9 cellular contexts compared by ENCODE assay signal in the genomic region with DNA sequence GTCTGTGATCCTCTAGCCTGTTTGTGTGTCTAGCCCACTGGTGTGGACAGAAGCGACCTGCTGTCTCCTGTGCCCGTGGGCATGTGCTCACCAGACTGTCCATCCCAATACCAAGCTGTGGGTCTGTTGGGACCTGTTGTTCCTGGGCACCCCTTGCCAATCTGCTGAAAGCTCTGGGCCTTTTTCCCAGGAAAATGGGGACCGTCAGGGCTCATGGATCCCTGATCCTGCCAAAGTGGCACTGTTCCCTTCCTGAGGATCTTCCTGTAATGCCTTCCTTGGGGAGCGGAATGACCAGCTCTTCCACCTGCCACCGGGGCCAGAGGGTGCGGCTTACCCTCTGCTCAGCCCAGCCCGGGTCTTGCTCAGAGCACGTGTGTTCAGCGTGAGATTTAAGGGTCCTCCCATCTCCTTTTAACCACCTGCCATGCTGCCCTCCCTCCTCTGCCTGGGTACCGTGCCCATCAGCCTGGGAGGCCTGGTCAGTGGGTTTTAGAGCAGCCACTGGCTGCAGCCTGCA. TPM values are rescaled to one million over a fixed set of nuclear protein-coding genes. Genes with fewer than 3 reads are reported as not detected.
A peak's percentile ranks its signal among the peaks of the same experiment; 100 is the strongest.
DNase-seq lines count a peak whose midpoint lies in the region; ATAC-seq and TF ChIP-seq lines count a peak whose summit lies in the region.
"Had no signal": no experiment of that assay in that cellular context is flagged by ENCODE, and none has a peak within 500 bp of the region (broad histone marks: within the 10 kb centered on the region; RNA-seq: fewer than 3 reads in every experiment).

No MANE protein-coding gene starts in this region.

- H4K91ac ChIP-seq in neuronal stem cell (ENCODE audit: low read depth, low read length, poor library complexity): peak overlapping the region; percentile 96

- H3K4me2 ChIP-seq in PC-3 (ENCODE audit: low read length): peak overlapping the region; percentile 55
- H3K4me2 ChIP-seq in neuronal stem cell (ENCODE audit: insufficient read depth, low read length, poor library complexity, severe bottlenecking): no peak overlapping the region

- peak overlapping the region; percentile 51 for H3K27ac ChIP-seq in CD4-positive, alpha-beta memory T cell (ENCODE audit: low read depth, low read length)
- H3K27ac ChIP-seq in PC-3 (ENCODE audit: low read length) (peak overlapping the region; percentile 98), dorsolateral prefrontal cortex (peak overlapping the region; percentile 15 to 98 (median 90)), neuronal stem cell (replicated peaks; ENCODE audit: low read length) (peak overlapping the region; percentile 93)

- H3K14ac ChIP-seq in neuronal stem cell (ENCODE audit: low read length): peak overlapping the region; percentile 95

- no peaks in the 10 kb centered on the region for H3K36me3 Mint-ChIP-seq in CD4-positive, alpha-beta memory T cell

- peak overlapping the region in 6 of 8 donors; percentile 52 to 88 (median 68) for H3K4me3 Mint-ChIP-seq in CD4-positive, alpha-beta memory T cell

- peaks cover 56% of the 10 kb centered on the region for H3K4me1 ChIP-seq in CD4-positive, alpha-beta memory T cell (ENCODE audit: insufficient read depth, low read length)
- H3K4me1 ChIP-seq in PC-3 (ENCODE audit: insufficient read depth, low read length): peaks cover 53% of the 10 kb centered on the region
- peaks cover 50 to 61% of the 10 kb centered on the region in 2 donors for H3K4me1 ChIP-seq in neuronal stem cell (ENCODE audit: control insufficient read depth in 2 of 2, insufficient read depth in 1 of 2, low read depth in 1 of 2, low read length in 2 of 2)

- no peak overlapping the region for H4K8ac ChIP-seq in neuronal stem cell (ENCODE audit: low read depth, low read length)

- no peak overlapping the region for H3K4me3 ChIP-seq in CD4-positive, alpha-beta memory T cell (ENCODE audit: low read length in 2 of 2)
- H3K4me3 ChIP-seq in PC-3 (ENCODE audit: low read length) (no peak overlapping the region), dorsolateral prefrontal cortex (peak overlapping the region in 7 of 59 donors; percentile 0 to 41 (median 20)), neuronal stem cell (ENCODE audit: low read length in 2 of 2) (no peak overlapping the region)

- peaks cover 24 to 56% (median 38%) of the 10 kb centered on the region in 4 donors for H3K4me1 Mint-ChIP-seq in CD4-positive, alpha-beta memory T cell

- H2BK120ac ChIP-seq in neuronal stem cell (ENCODE audit: low read depth, low read length): peak overlapping the region; percentile 12

- intact Hi-C loops in CD4-positive, alpha-beta memory T cell (cut with micrococcal nuclease): loop anchor here (10.0 kb wide), 1 partner anchor 831 kb away; a partner anchor contains a TSS
- intact Hi-C loops in PC-3 (cut with micrococcal nuclease): no loop called here
- intact Hi-C loops in dorsolateral prefrontal cortex (cut with DNase I): loop anchor here in 1 of 2 donors (2.0 kb wide), 1 partner anchor 59 kb away; a partner anchor contains a TSS

- peaks cover 0 to 1% (median 0%) of the 10 kb centered on the region in 8 donors for H3K9me3 Mint-ChIP-seq in CD4-positive, alpha-beta memory T cell

- no TSS peak for BruUV-seq in PC-3 (replicated peaks; lab: Mats Ljungman, UMichigan)

- H3K18ac ChIP-seq in neuronal stem cell (ENCODE audit: low read length): peak overlapping the region; percentile 82

- peak overlapping the region; percentile 70 for H2AK5ac ChIP-seq in neuronal stem cell (ENCODE audit: low read depth, low read length)

- no peaks in the 10 kb centered on the region for H3K9me2 ChIP-seq in PC-3 (replicated peaks; ENCODE audit: low read length)

- H3F3A ChIP-seq in PC-3 (ENCODE audit: low read length, unreplicated experiment): peaks cover 3% of the 10 kb centered on the region

- no peaks in the 10 kb centered on the region for H4K20me1 ChIP-seq in PC-3 (ENCODE audit: low read length)

- H3K23ac ChIP-seq in neuronal stem cell (ENCODE audit: low read depth, low read length, poor library complexity): peak overlapping the region; percentile 1

- no CpG with 5 or more reads among the region's 10 CpGs for WGBS in neuronal stem cell (ENCODE audit: extremely low coverage in 2 of 2, insufficient read length in 2 of 2, insufficient replicate concordance in 1 of 2), 2 donors

- no peaks in the 10 kb centered on the region for H3K79me2 ChIP-seq in PC-3 (ENCODE audit: low read length)

- no peaks in the 10 kb centered on the region for H3K9me3 ChIP-seq in CD4-positive, alpha-beta memory T cell (ENCODE audit: control insufficient read depth in 1 of 2, low read length in 2 of 2)
- H3K9me3 ChIP-seq in PC-3 (ENCODE audit: low read length) (no peaks in the 10 kb centered on the region), neuronal stem cell (replicated peaks in 1 of 2; ENCODE audit: control insufficient read depth in 2 of 2, insufficient read depth in 1 of 2, low read depth in 1 of 2, low read length in 2 of 2) (no peaks in the 10 kb centered on the region)

- H3K27me3 ChIP-seq in CD4-positive, alpha-beta memory T cell (ENCODE audit: insufficient read depth, low read length): no peaks in the 10 kb centered on the region
- H3K27me3 ChIP-seq in PC-3 (ENCODE audit: low read length) (no peaks in the 10 kb centered on the region), dorsolateral prefrontal cortex (no peaks in the 10 kb centered on the region), neuronal stem cell (ENCODE audit: control insufficient read depth in 3 of 3, insufficient read depth in 3 of 3, low read depth in 1 of 3, low read length in 3 of 3) (no peaks in the 10 kb centered on the region)

- peak overlapping the region; percentile 25 for H2BK15ac ChIP-seq in neuronal stem cell (ENCODE audit: low read length)

- DNase-seq in CD4-positive, alpha-beta memory T cell: no peak
- DNase-seq in PC-3 (no peak), dorsolateral prefrontal cortex (peak in 1 of 10 donors; percentile 66), neuronal stem cell (ENCODE audit: low spot score) (no peak), kidney glomerular epithelial cell (lab: John Stamatoyannopoulos, UW) (no peak), GOT3 (lab: John Stamatoyannopoulos, UW) (no peak), NCI-H446 treated with DMSO at 0.1 percent for 48 hours (lab: John Stamatoyannopoulos, UW) (no peak), SIG-M5 (lab: John Stamatoyannopoulos, UW) (no peak)
- DNase-seq: Right ventricle myocardium superior had no signal

- ATAC-seq in PC-3: peak; percentile 1; the same call in 1 of the 2 replicates

- H2AFZ ChIP-seq in PC-3 (ENCODE audit: low read length): no peak overlapping the region
- H2AFZ ChIP-seq in neuronal stem cell (ENCODE audit: low read length): no peak overlapping the region

- H3K27ac Mint-ChIP-seq in CD4-positive, alpha-beta memory T cell: peak overlapping the region; percentile 86 to 96 (median 93)

- H3K36me3 ChIP-seq in CD4-positive, alpha-beta memory T cell (ENCODE audit: insufficient read depth, low read length): no peaks in the 10 kb centered on the region
- H3K36me3 ChIP-seq in PC-3 (ENCODE audit: low read depth, low read length): no peaks in the 10 kb centered on the region
- H3K36me3 ChIP-seq in neuronal stem cell (replicated peaks in 1 of 2; ENCODE audit: control insufficient read depth in 2 of 2, insufficient read depth in 2 of 2, low read length in 2 of 2): peaks cover 0 to 6% of the 10 kb centered on the region in 2 donors

- H3K79me1 ChIP-seq in neuronal stem cell (ENCODE audit: low read depth, low read length): no peaks in the 10 kb centered on the region

- H3K4ac ChIP-seq in neuronal stem cell (ENCODE audit: low read length): peak overlapping the region; percentile 2

- TF ChIP-seq CTCF in PC-3 (conservative IDR thresholded peaks at IDR 0.05; ENCODE audit: low read depth, low read length) (no peak; the same call in 1 of the 2 replicates), dorsolateral prefrontal cortex (IDR thresholded peaks at IDR 0.05 in 54 of 56, conservative IDR thresholded peaks at IDR 0.05 in 2 of 56; ENCODE audit: low read depth in 1 of 56, partially characterized antibody in 56 of 56) (no peak)

- no peaks in the 10 kb centered on the region for H3K27me3 Mint-ChIP-seq in CD4-positive, alpha-beta memory T cell

- H2BK5ac ChIP-seq in neuronal stem cell (ENCODE audit: low read length): peak overlapping the region; percentile 95

- peak overlapping the region; percentile 75 for H3K9ac ChIP-seq in PC-3 (ENCODE audit: low read length)
- H3K9ac ChIP-seq in neuronal stem cell (ENCODE audit: low read depth, low read length, poor library complexity): no peak overlapping the region

- peak overlapping the region; percentile 93 for H2BK12ac ChIP-seq in neuronal stem cell (ENCODE audit: low read length)

- POLR2A ChIA-PET in CD4-positive, alpha-beta memory T cell (lab: Charles Lee; ENCODE audit: partially characterized antibody): interaction anchor here (1.1 to 2.4 kb wide), 7 partner anchors 9 to 77 kb away, joined by 3 to 12 read pairs (median 5); no protein-coding TSS in a partner anchor
- POLR2A ChIA-PET in PC-3 (lab: Charles Lee; ENCODE audit: unreplicated experiment): no interaction called here

- CTCF ChIA-PET in CD4-positive, alpha-beta memory T cell (lab: Charles Lee; ENCODE audit: partially characterized antibody): interaction anchor here (1.0 to 4.7 kb wide), 3 partner anchors 8 to 107 kb away, joined by 3 to 28 read pairs (median 3); no protein-coding TSS in a partner anchor
- CTCF ChIA-PET in PC-3 (lab: Charles Lee): no interaction called here

RNA-seq across cellular contexts. Expression of a gene that starts 59.3 kb away (rescaled TPM):
- total RNA-seq in CD4-positive, alpha-beta memory T cell: 1 to 10 TPM; 5.4 to 7.2 TPM
- polyA plus RNA-seq in CD4-positive, alpha-beta memory T cell: 1 to 10 TPM; 2.1 to 5.6 TPM
- total RNA-seq in PC-3 (2014; rRNA removed): 50.9 and 56.9 TPM in 2 replicates
- total RNA-seq in dorsolateral prefrontal cortex: 100 to 1,000 TPM; 104 to 353 (median 235) TPM
- 30.9 TPM for polyA plus RNA-seq in neuronal stem cell (2013, experiment 1 of 2)
- polyA plus RNA-seq in neuronal stem cell (2013, experiment 2 of 2): 31.6 TPM
